9 cellular contexts compared by ENCODE assay signal in the genomic region with DNA sequence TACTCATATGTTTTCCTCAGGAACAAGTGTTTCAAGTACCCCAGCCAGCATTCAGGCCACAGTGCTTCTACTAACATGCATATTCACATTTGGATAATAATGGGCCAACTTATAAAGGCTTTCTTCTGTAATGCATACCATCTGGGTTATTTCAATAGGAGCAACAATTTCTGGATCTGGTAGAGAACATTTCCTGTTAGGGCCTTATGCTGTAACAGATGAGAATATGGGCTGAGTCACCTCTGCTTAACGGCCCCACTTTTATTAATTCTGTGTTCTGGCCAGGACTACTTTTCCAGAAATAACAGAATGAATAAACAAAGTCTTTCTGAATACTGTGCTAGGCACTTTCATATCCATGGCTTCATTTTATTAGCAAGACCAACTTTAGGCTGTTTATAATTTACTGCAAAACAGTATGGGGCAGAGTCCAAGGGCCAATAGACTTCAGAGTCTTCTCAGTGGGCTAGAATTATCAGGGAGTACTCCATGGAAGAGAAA. TPM values are rescaled to one million over a fixed set of nuclear protein-coding genes. Genes with fewer than 3 reads are reported as not detected.
DNase-seq lines count a peak whose midpoint lies in the region; FAIRE-seq and TF ChIP-seq lines count a peak whose summit lies in the region.
"Had no signal": no experiment of that assay in that cellular context is flagged by ENCODE, and none has a peak within 500 bp of the region (broad histone marks: within the 10 kb centered on the region; RNA-seq: fewer than 3 reads in every experiment).

No MANE protein-coding gene starts in this region.

- FAIRE-seq in small intestine (lab: Jason Lieb, UNC) = no peak

- CTCF ChIA-PET in SK-N-SH (lab: Yijun Ruan, JAX) = no interaction called here
- CTCF ChIA-PET in activated naive CD4-positive, alpha-beta T cell treated with anti-CD3 and anti-CD28 coated beads, Interleukin-2, amount 10 ng/mL, durations not matched to agents 7 days and 5 days (lab: Charles Lee) = interaction anchor here (2.0 kb wide), 1 partner anchor 26 kb away, joined by 4 read pairs; no protein-coding TSS in a partner anchor

- no peaks in the 10 kb centered on the region for H3K36me3 Mint-ChIP-seq in activated naive CD4-positive, alpha-beta T cell treated with anti-CD3 and anti-CD28 coated beads, Interleukin-2, amount 10 ng/mL, durations not matched to agents 7 days and 5 days

- no peaks in the 10 kb centered on the region for H4K20me1 ChIP-seq in SK-N-SH (ENCODE audit: insufficient read depth)

- H3K9me2 ChIP-seq in SK-N-SH = no peaks in the 10 kb centered on the region

- no peak overlapping the region for H3K27ac Mint-ChIP-seq in activated naive CD4-positive, alpha-beta T cell treated with anti-CD3 and anti-CD28 coated beads, Interleukin-2, amount 10 ng/mL, durations not matched to agents 7 days and 5 days

- TF ChIP-seq RAD21 in SK-N-SH (IDR thresholded peaks at IDR 0.05; ENCODE audit: low read length) = no peak

- H3K4me1 ChIP-seq in SK-N-SH (ENCODE audit: control insufficient read depth in 1 of 2, insufficient read depth in 2 of 2, low read depth in 1 of 2, low read length in 1 of 2) (peaks cover 5 to 31% of the 10 kb centered on the region in 2 experiments), small intestine (ENCODE audit: control insufficient read depth in 2 of 2, insufficient read depth in 1 of 2, low read depth in 1 of 2, low read length in 1 of 2) (peaks cover 4 to 5% of the 10 kb centered on the region in 2 donors)

- H3K27me3 ChIP-seq in SK-N-SH (ENCODE audit: insufficient read depth) (no peaks in the 10 kb centered on the region), small intestine (ENCODE audit: control insufficient read depth in 2 of 2, insufficient read depth in 2 of 2, low read length in 2 of 2) (no peaks in the 10 kb centered on the region)

- H3K9me3 Mint-ChIP-seq in activated naive CD4-positive, alpha-beta T cell treated with anti-CD3 and anti-CD28 coated beads, Interleukin-2, amount 10 ng/mL, durations not matched to agents 7 days and 5 days = no peaks in the 10 kb centered on the region

- H2AFZ ChIP-seq in SK-N-SH (ENCODE audit: low read depth) = no peak overlapping the region

- H3K27ac ChIP-seq in SK-N-SH (ENCODE audit: low read depth in 2 of 2, low read length in 1 of 2) (peak overlapping the region; percentile 84 to 98), small intestine (ENCODE audit: low read depth in 1 of 2, low read length in 1 of 2) (peak overlapping the region; percentile 38 to 69)

- H3K4me3 ChIP-seq in SK-N-SH (ENCODE audit: low read depth in 2 of 2, low read length in 1 of 2) = peak overlapping the region in 1 of 2 experiments; percentile 49; a peak in 1 of 4 replicates
- no peak overlapping the region for H3K4me3 ChIP-seq in small intestine (ENCODE audit: low read depth in 1 of 2, low read length in 2 of 2)

- H3K4me3 Mint-ChIP-seq in activated naive CD4-positive, alpha-beta T cell treated with anti-CD3 and anti-CD28 coated beads, Interleukin-2, amount 10 ng/mL, durations not matched to agents 7 days and 5 days = no peak overlapping the region

- peaks cover 8% of the 10 kb centered on the region for H3K4me1 Mint-ChIP-seq in activated naive CD4-positive, alpha-beta T cell treated with anti-CD3 and anti-CD28 coated beads, Interleukin-2, amount 10 ng/mL, durations not matched to agents 7 days and 5 days

- WGBS in SK-N-SH (ENCODE audit: low lambda C conversion rate) = 0% methylated on average over 1 of the region's 1 CpG
- WGBS in small intestine, 3 donors = 0 to 37% (median 18%) methylated on average over 1 of the region's 1 CpG

- POLR2A ChIA-PET in SK-N-SH (lab: Yijun Ruan, JAX) = no interaction called here

- TF ChIP-seq CTCF in SK-N-SH (IDR thresholded peaks at IDR 0.05) = no peak

- peak in 1 of 2 experiments; percentile 86; a peak in 2 of 4 replicates for TF ChIP-seq EP300 in SK-N-SH (IDR thresholded peaks at IDR 0.05; ENCODE audit: borderline replicate concordance in 1 of 2, low read depth in 1 of 2, low read length in 1 of 2)

- H3K9me3 ChIP-seq in SK-N-SH (no peaks in the 10 kb centered on the region), small intestine (ENCODE audit: control insufficient read depth, low read depth) (no peaks in the 10 kb centered on the region)

- no peaks in the 10 kb centered on the region for H3K79me2 ChIP-seq in SK-N-SH (ENCODE audit: insufficient read depth)

- no peaks in the 10 kb centered on the region for H3K36me3 ChIP-seq in SK-N-SH (replicated peaks in 1 of 2; ENCODE audit: control insufficient read depth in 1 of 2, insufficient read depth in 2 of 2, low read length in 1 of 2)
- no peaks in the 10 kb centered on the region for H3K36me3 ChIP-seq in small intestine (ENCODE audit: control insufficient read depth in 2 of 2, insufficient read depth in 2 of 2, low read length in 2 of 2)

- DNase-seq in H4 (ENCODE audit: low spot score) (peak; percentile 36), SK-N-SH (no peak), foreskin melanocyte (peak; percentile 58), small intestine (peak; percentile 61), iPS-NIHi11 (ENCODE audit: low spot score) (no peak)
- no peak for DNase-seq in activated naive CD4-positive, alpha-beta T cell treated with anti-CD3 and anti-CD28 coated beads, Interleukin-2, amount 10 ng/mL, durations not matched to agents 7 days and 5 days
- DNase-seq in stimulated activated CD4-positive, alpha-beta T cell treated with anti-CD3 and anti-CD28 coated beads, Interleukin-4, amount 100 ng/mL, for 24 hours = no peak
- DNase-seq in activated effector memory CD4-positive, alpha-beta T cell treated with Interleukin-2 at 50 U/mL for 16 hours = no peak
- DNase-seq: NCI-H1048 had no signal

- peaks cover 17% of the 10 kb centered on the region for H3F3A ChIP-seq in SK-N-SH (replicated peaks; ENCODE audit: insufficient read depth)

- peaks cover 10% of the 10 kb centered on the region for H3K27me3 Mint-ChIP-seq in activated naive CD4-positive, alpha-beta T cell treated with anti-CD3 and anti-CD28 coated beads, Interleukin-2, amount 10 ng/mL, durations not matched to agents 7 days and 5 days

- peak overlapping the region; percentile 70; the same call in 1 of the 2 replicates for H3K9ac ChIP-seq in SK-N-SH

- peak overlapping the region; percentile 80 for H3K4me2 ChIP-seq in SK-N-SH

TF ChIP-seq in SK-N-SH, 30 proteins besides CTCF, POLR2A, EP300 and RAD21 (continues in another document):
- peak; percentile 73 for TF ChIP-seq NFIC (IDR thresholded peaks at IDR 0.05; ENCODE audit: borderline replicate concordance)
- TF ChIP-seq TEAD4 (IDR thresholded peaks at IDR 0.05; ENCODE audit: borderline replicate concordance, insufficient read depth) = peak; percentile 70
- no peak for TF ChIP-seq CHD2 (IDR thresholded peaks at IDR 0.05; ENCODE audit: low read length, partially characterized antibody)
- no peak for TF ChIP-seq FOXJ3 (CRISPR knock-in tag; IDR thresholded peaks at IDR 0.05)
- TF ChIP-seq MXI1 (IDR thresholded peaks at IDR 0.05; ENCODE audit: low read depth, low read length) = no peak
- TF ChIP-seq USF2 (IDR thresholded peaks at IDR 0.05; ENCODE audit: borderline replicate concordance, low read depth, low read length) = no peak
- 0 out of 2 replicates have a peak, but pooled peaks have one; percentile 28 for TF ChIP-seq FOXM1 (IDR thresholded peaks at IDR 0.05; ENCODE audit: low read depth)
- no peak for TF ChIP-seq RCOR1 (IDR thresholded peaks at IDR 0.05; ENCODE audit: low read length)
- TF ChIP-seq REST (IDR thresholded peaks at IDR 0.05; ENCODE audit: low read depth, low read length) = no peak
- no peak for TF ChIP-seq SMC3 (IDR thresholded peaks at IDR 0.05; ENCODE audit: low read depth, low read length)
- TF ChIP-seq TAF1 (IDR thresholded peaks at IDR 0.05; ENCODE audit: borderline replicate concordance, low read depth, low read length) = no peak
- TF ChIP-seq SIN3A (IDR thresholded peaks at IDR 0.05; ENCODE audit: borderline replicate concordance, low read depth, low read length) = no peak
- no peak for TF ChIP-seq RXRA (IDR thresholded peaks at IDR 0.05; ENCODE audit: borderline replicate concordance, low read depth)
- TF ChIP-seq JUND (IDR thresholded peaks at IDR 0.05) = peak; percentile 80

RNA-seq across cellular contexts. Expression of gene SSX2IP, which starts 7.9 kb away (rescaled TPM):
- total RNA-seq in H4 (2014; rRNA removed; shearing (Covaris generic)) = 7.1 and 8.8 TPM in 2 replicates
- polyA plus RNA-seq in SK-N-SH (2012; rRNA removed) (7.7 and 10.9 TPM in 2 replicates), small intestine (10 to 100 TPM in 2 of 3 donors, 1 to 10 TPM in 1; 5.7 to 15.7 (median 11.6) TPM)
- polyA plus RNA-seq in SK-N-SH (2012; cell fraction: cytosol; rRNA removed) = 13.0 and 16.6 TPM in 2 replicates
- 5.7 and 13.3 TPM in 2 replicates for polyA plus RNA-seq in SK-N-SH (2012; cell fraction: nucleus; rRNA removed)

Comparison
In these comparisons a context has a peak if more than half of its experiments do, and no peak if none do; other contexts are left out.
1. DNase-seq: peak in H4 (single experiment), foreskin melanocyte (single experiment) and small intestine (single experiment); none in SK-N-SH (single experiment), iPS-NIHi11 (single experiment), activated naive CD4-positive, alpha-beta T cell treated with anti-CD3 and anti-CD28 coated beads, Interleukin-2, amount 10 ng/mL, durations not matched to agents 7 days and 5 days (single experiment), stimulated activated CD4-positive, alpha-beta T cell treated with anti-CD3 and anti-CD28 coated beads, Interleukin-4, amount 100 ng/mL, for 24 hours (single experiment) and activated effector memory CD4-positive, alpha-beta T cell treated with Interleukin-2 at 50 U/mL for 16 hours (single experiment).